ENCODE assay signal across 11 cellular contexts in genomic region chr1:198601936-198602889, GRCh38. TPM values are rescaled to one million over a fixed set of nuclear protein-coding genes. Genes with fewer than 3 reads are reported as not detected.
A peak's percentile ranks its signal among the peaks of the same experiment; 100 is the strongest.
DNase-seq lines count a peak whose midpoint lies in the region; ATAC-seq lines count a peak whose summit lies in the region.
"Had no signal": no experiment of that assay in that cellular context is flagged by ENCODE, and none has a peak within 500 bp of the region (broad histone marks: within the 10 kb centered on the region; RNA-seq: fewer than 3 reads in every experiment).

No MANE protein-coding gene starts in this region.

- peak overlapping the region; percentile 86 for H3K27ac Mint-ChIP-seq in activated CD4-positive, alpha-beta T cell treated with anti-CD3 and anti-CD28 coated beads for 36 hours
- no peak overlapping the region for H3K27ac Mint-ChIP-seq in activated CD4-positive, alpha-beta T cell treated with anti-CD3 and anti-CD28 coated beads, Interleukin-2, amount 10 ng/mL, durations not matched to agents 7 days and 5 days
- H3K27ac Mint-ChIP-seq in activated naive CD4-positive, alpha-beta T cell treated with anti-CD3 and anti-CD28 coated beads, Interleukin-2, amount 10 ng/mL, durations not matched to agents 7 days and 5 days, result peak overlapping the region; percentile 29

- H3K36me3 Mint-ChIP-seq in activated CD4-positive, alpha-beta T cell treated with anti-CD3 and anti-CD28 coated beads for 36 hours (ENCODE audit: low read depth), result peaks cover 30% of the 10 kb centered on the region
- H3K36me3 Mint-ChIP-seq in activated CD4-positive, alpha-beta T cell treated with anti-CD3 and anti-CD28 coated beads, Interleukin-2, amount 10 ng/mL, durations not matched to agents 7 days and 5 days (ENCODE audit: low read depth), result peaks cover 39% of the 10 kb centered on the region
- peaks cover 33% of the 10 kb centered on the region for H3K36me3 Mint-ChIP-seq in activated naive CD4-positive, alpha-beta T cell treated with anti-CD3 and anti-CD28 coated beads, Interleukin-2, amount 10 ng/mL, durations not matched to agents 7 days and 5 days

- no peaks in the 10 kb centered on the region for H3K9me3 ChIP-seq in aorta (ENCODE audit: control insufficient read depth, low read length)
- H3K9me3 ChIP-seq: adrenal gland, thoracic aorta had no signal

- H3K4me1 ChIP-seq in aorta (ENCODE audit: control insufficient read depth in 1 of 2, insufficient read depth in 2 of 2, low read length in 2 of 2), result no peaks in the 10 kb centered on the region
- H3K4me1 ChIP-seq: adrenal gland had no signal

- H3K36me3 ChIP-seq in aorta (ENCODE audit: control insufficient read depth in 1 of 2, insufficient read depth in 2 of 2, low read length in 1 of 2), result no peaks in the 10 kb centered on the region
- H3K36me3 ChIP-seq: adrenal gland, thoracic aorta had no signal

- peaks cover 17% of the 10 kb centered on the region for H3K9me3 Mint-ChIP-seq in activated CD4-positive, alpha-beta T cell treated with anti-CD3 and anti-CD28 coated beads for 36 hours (ENCODE audit: low read depth)
- peaks cover 33% of the 10 kb centered on the region for H3K9me3 Mint-ChIP-seq in activated CD4-positive, alpha-beta T cell treated with anti-CD3 and anti-CD28 coated beads, Interleukin-2, amount 10 ng/mL, durations not matched to agents 7 days and 5 days
- peaks cover 23% of the 10 kb centered on the region for H3K9me3 Mint-ChIP-seq in activated naive CD4-positive, alpha-beta T cell treated with anti-CD3 and anti-CD28 coated beads, Interleukin-2, amount 10 ng/mL, durations not matched to agents 7 days and 5 days

- H3K4me3 ChIP-seq in aorta (ENCODE audit: low read length in 2 of 2), result no peak overlapping the region
- H3K4me3 ChIP-seq: adrenal gland, thoracic aorta had no signal

- POLR2A ChIA-PET in activated CD4-positive, alpha-beta T cell treated with anti-CD3 and anti-CD28 coated beads for 36 hours (lab: Charles Lee), result interaction anchor here (0.6 kb wide), 1 partner anchor 11 kb away, joined by 4 read pairs; no protein-coding TSS in a partner anchor
- POLR2A ChIA-PET in activated CD4-positive, alpha-beta T cell treated with anti-CD3 and anti-CD28 coated beads, Interleukin-2, amount 10 ng/mL, durations not matched to agents 7 days and 5 days (lab: Charles Lee), result no interaction called here

- peaks cover 85% of the 10 kb centered on the region for H3K4me1 Mint-ChIP-seq in activated CD4-positive, alpha-beta T cell treated with anti-CD3 and anti-CD28 coated beads for 36 hours
- peaks cover 75% of the 10 kb centered on the region for H3K4me1 Mint-ChIP-seq in activated CD4-positive, alpha-beta T cell treated with anti-CD3 and anti-CD28 coated beads, Interleukin-2, amount 10 ng/mL, durations not matched to agents 7 days and 5 days
- H3K4me1 Mint-ChIP-seq in activated naive CD4-positive, alpha-beta T cell treated with anti-CD3 and anti-CD28 coated beads, Interleukin-2, amount 10 ng/mL, durations not matched to agents 7 days and 5 days, result peaks cover 80% of the 10 kb centered on the region

- no peaks in the 10 kb centered on the region for H3K27me3 ChIP-seq in aorta (ENCODE audit: control insufficient read depth in 1 of 2, insufficient read depth in 2 of 2, low read length in 1 of 2)
- H3K27me3 ChIP-seq: adrenal gland had no signal

- intact Hi-C loops in activated CD4-positive, alpha-beta T cell treated with anti-CD3 and anti-CD28 coated beads for 36 hours (cut with DNase I, micrococcal nuclease), result loop anchor here (1.0 to 5.0 kb wide), 7 partner anchors 9 to 80 kb away; partner anchors contain the start of gene PTPRC (in 2 of the 2)
- intact Hi-C loops in aorta (cut with DNase I), result no loop called here

- DNase-seq in activated CD4-positive, alpha-beta T cell treated with anti-CD3 and anti-CD28 coated beads for 36 hours, result peak; percentile 72
- DNase-seq in activated CD4-positive, alpha-beta T cell treated with anti-CD3 and anti-CD28 coated beads, Interleukin-2, amount 10 ng/mL, durations not matched to agents 7 days and 5 days, result no peak
- no peak for DNase-seq in activated naive CD4-positive, alpha-beta T cell treated with anti-CD3 and anti-CD28 coated beads, Interleukin-2, amount 10 ng/mL, durations not matched to agents 7 days and 5 days
- peak in 2 of 3 experiments; percentile 31 to 35 for DNase-seq in stimulated activated CD4-positive, alpha-beta T cell treated with anti-CD3 and anti-CD28 coated beads, TNF-alpha, amount 100 ng/mL, for 24 hours (ENCODE audit: low read depth in 3 of 3)
- no peak for DNase-seq in aorta
- DNase-seq: adrenal gland, NCI-H510A treated with DMSO at 0.1 percent for 48 hours had no signal

- peak; percentile 77 for ATAC-seq in activated CD4-positive, alpha-beta T cell treated with anti-CD3 and anti-CD28 coated beads for 36 hours
- peak; percentile 36 for ATAC-seq in HG02610 (IDR thresholded peaks at IDR 0.05; ENCODE audit: unreplicated experiment)
- no peak for ATAC-seq in HG02885 (IDR thresholded peaks at IDR 0.05; ENCODE audit: poor library complexity, unreplicated experiment)
- ATAC-seq in aorta (ENCODE audit: low FRiP score), result no peak
- ATAC-seq in GM21381 (IDR thresholded peaks at IDR 0.05; ENCODE audit: unreplicated experiment), result no peak

- WGBS in aorta, 2 donors, result 90 to 97% methylated on average over 2 of the region's 2 CpGs

- no peak overlapping the region for H3K27ac ChIP-seq in aorta (ENCODE audit: low read depth in 1 of 2, low read length in 2 of 2)
- H3K27ac ChIP-seq: adrenal gland, thoracic aorta had no signal

- peak overlapping the region; percentile 56 for H3K4me3 Mint-ChIP-seq in activated CD4-positive, alpha-beta T cell treated with anti-CD3 and anti-CD28 coated beads for 36 hours
- H3K4me3 Mint-ChIP-seq in activated CD4-positive, alpha-beta T cell treated with anti-CD3 and anti-CD28 coated beads, Interleukin-2, amount 10 ng/mL, durations not matched to agents 7 days and 5 days, result no peak overlapping the region
- H3K4me3 Mint-ChIP-seq in activated naive CD4-positive, alpha-beta T cell treated with anti-CD3 and anti-CD28 coated beads, Interleukin-2, amount 10 ng/mL, durations not matched to agents 7 days and 5 days, result no peak overlapping the region

- H3K27me3 Mint-ChIP-seq in activated CD4-positive, alpha-beta T cell treated with anti-CD3 and anti-CD28 coated beads for 36 hours, result no peaks in the 10 kb centered on the region
- H3K27me3 Mint-ChIP-seq in activated CD4-positive, alpha-beta T cell treated with anti-CD3 and anti-CD28 coated beads, Interleukin-2, amount 10 ng/mL, durations not matched to agents 7 days and 5 days, result no peaks in the 10 kb centered on the region
- H3K27me3 Mint-ChIP-seq in activated naive CD4-positive, alpha-beta T cell treated with anti-CD3 and anti-CD28 coated beads, Interleukin-2, amount 10 ng/mL, durations not matched to agents 7 days and 5 days, result no peaks in the 10 kb centered on the region

- CTCF ChIA-PET in activated CD4-positive, alpha-beta T cell treated with anti-CD3 and anti-CD28 coated beads for 36 hours (lab: Charles Lee), result interaction anchor here (0.6 to 2.3 kb wide), 4 partner anchors 9 to 19 kb away, joined by 3 to 6 read pairs (median 5); no protein-coding TSS in a partner anchor
- CTCF ChIA-PET in activated CD4-positive, alpha-beta T cell treated with anti-CD3 and anti-CD28 coated beads, Interleukin-2, amount 10 ng/mL, durations not matched to agents 7 days and 5 days (lab: Charles Lee), result interaction anchor here (1.3 to 1.6 kb wide), 2 partner anchors 9 kb away, joined by 3 read pairs; no protein-coding TSS in a partner anchor
- CTCF ChIA-PET in activated naive CD4-positive, alpha-beta T cell treated with anti-CD3 and anti-CD28 coated beads, Interleukin-2, amount 10 ng/mL, durations not matched to agents 7 days and 5 days (lab: Charles Lee), result interaction anchor here (1.4 kb wide), 1 partner anchor 18 kb away, joined by 5 read pairs; no protein-coding TSS in a partner anchor

RNA-seq across cellular contexts. Expression of gene PTPRC, which starts 36.6 kb away (rescaled TPM):
- total RNA-seq in activated CD4-positive, alpha-beta T cell treated with anti-CD3 and anti-CD28 coated beads for 36 hours, result 100 to 1,000 TPM; 458 to 564 TPM
- total RNA-seq in activated CD4-positive, alpha-beta T cell treated with anti-CD3 and anti-CD28 coated beads, Interleukin-2, amount 10 ng/mL, durations not matched to agents 7 days and 5 days, result 100 to 1,000 TPM; 700 to 862 TPM
- total RNA-seq in aorta, result 10 to 100 TPM; 46.6 to 89.9 TPM
- polyA plus RNA-seq in aorta, result 10 to 100 TPM in 1 of 2 donors, 1 to 10 TPM in 1; 1.4 to 12.9 TPM

Comparison
In these comparisons a context has a peak if more than half of its experiments do, and no peak if none do; other contexts are left out.
1. DNase-seq: peak in activated CD4-positive, alpha-beta T cell treated with anti-CD3 and anti-CD28 coated beads for 36 hours (single experiment) and stimulated activated CD4-positive, alpha-beta T cell treated with anti-CD3 and anti-CD28 coated beads, TNF-alpha, amount 100 ng/mL, for 24 hours (2 of 3); none in activated CD4-positive, alpha-beta T cell treated with anti-CD3 and anti-CD28 coated beads, Interleukin-2, amount 10 ng/mL, durations not matched to agents 7 days and 5 days (single experiment), activated naive CD4-positive, alpha-beta T cell treated with anti-CD3 and anti-CD28 coated beads, Interleukin-2, amount 10 ng/mL, durations not matched to agents 7 days and 5 days (single experiment) and aorta (0 of 2).
2. ATAC-seq: peak in activated CD4-positive, alpha-beta T cell treated with anti-CD3 and anti-CD28 coated beads for 36 hours (single experiment) and HG02610 (single experiment); none in HG02885 (single experiment), aorta (single experiment) and GM21381 (single experiment).
3. RNA of gene PTPRC, which starts 36.6 kb away (total RNA-seq): 700 to 862 TPM in activated CD4-positive, alpha-beta T cell treated with anti-CD3 and anti-CD28 coated beads, Interleukin-2, amount 10 ng/mL, durations not matched to agents 7 days and 5 days and 458 to 564 TPM in activated CD4-positive, alpha-beta T cell treated with anti-CD3 and anti-CD28 coated beads for 36 hours; 46.6 to 89.9 TPM in aorta; every median in the first group is over 4 times any median in the second.
4. intact Hi-C loops: an anchor here in activated CD4-positive, alpha-beta T cell treated with anti-CD3 and anti-CD28 coated beads for 36 hours (1.0 to 5.0 kb wide); none called in aorta.